Comparison of ENCODE assay signal across 22 cellular contexts in the genomic region with DNA sequence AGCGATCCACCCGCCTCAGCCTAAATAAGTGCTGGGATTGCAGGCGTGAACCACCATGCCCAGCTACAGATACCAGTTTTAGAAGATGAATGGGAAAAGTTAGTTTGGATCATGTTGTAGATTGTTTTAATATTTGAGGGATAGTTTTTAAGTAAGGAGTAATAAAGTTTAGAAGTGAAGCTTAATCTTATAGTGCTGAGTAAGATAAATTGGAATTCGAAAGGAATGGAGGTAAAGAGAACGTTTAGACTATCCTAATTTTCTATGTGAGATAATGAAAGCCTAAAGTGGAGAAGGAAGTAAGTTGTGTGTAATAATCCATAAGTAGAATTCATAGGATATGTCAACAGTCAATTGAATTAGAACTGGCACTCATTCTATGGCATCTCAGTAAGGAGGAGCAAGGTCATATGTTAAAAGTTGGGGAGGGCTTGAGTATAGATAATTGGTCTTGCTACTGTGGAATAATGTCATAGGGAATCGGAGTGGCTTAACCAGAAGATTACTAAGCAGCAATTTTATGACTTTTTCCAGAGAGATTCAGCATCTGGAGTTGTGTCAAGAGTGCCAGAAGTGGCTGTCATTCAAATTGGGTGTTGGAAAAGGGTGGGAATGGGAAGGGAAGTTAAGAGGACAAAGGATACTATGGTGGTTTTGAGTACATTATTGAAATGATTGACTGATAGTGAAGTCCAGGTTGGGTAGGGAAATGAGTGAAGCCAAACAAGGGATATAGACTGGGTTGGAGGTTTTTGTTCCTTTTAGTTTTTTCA.
"Had no signal": no experiment of that assay in that cellular context is flagged by ENCODE, and none has a peak within 500 bp of the region (broad histone marks: within the 10 kb centered on the region; RNA-seq: fewer than 3 reads in every experiment).

No MANE protein-coding gene starts in this region.

- H3K4me3 ChIP-seq: cardiac muscle cell, esophagus squamous epithelium, gastroesophageal sphincter, spleen, thoracic aorta had no signal

- H3K27ac ChIP-seq: cardiac muscle cell, esophagus squamous epithelium, gastroesophageal sphincter, spleen, thoracic aorta, VCaP had no signal

- H3K9me3 ChIP-seq: esophagus squamous epithelium, gastroesophageal sphincter, spleen, thoracic aorta had no signal

- ATAC-seq: activated CD4-positive, CD25-positive, alpha-beta regulatory T cell treated with anti-CD3 and anti-CD28 coated beads, Interleukin-2, amount 50 U/mL, for 24 hours; activated naive CD8-positive, alpha-beta T cell treated with anti-CD3 and anti-CD28 coated beads, Interleukin-2, amount 50 U/mL, for 24 hours; activated T-cell treated with anti-CD3 and anti-CD28 coated beads, Interleukin-2, amount 50 U/mL, for 72 hours; gastroesophageal sphincter; sciatic nerve had no signal

- DNase-seq: activated CD4-positive, alpha-beta memory T cell treated with anti-CD3 and anti-CD28 coated beads, Interleukin-2, amount 10 ng/mL, durations not matched to agents 7 days and 5 days; activated CD4-positive, alpha-beta T cell treated with anti-CD3 and anti-CD28 coated beads, Interleukin-2, amount 10 ng/mL, durations not matched to agents 24 days and 14 days; activated effector memory CD4-positive, alpha-beta T cell treated with Interleukin-2 at 50 U/mL for 16 hours; activated naive CD4-positive, alpha-beta T cell treated with anti-CD3 and anti-CD28 coated beads for 36 hours; activated naive CD8-positive, alpha-beta T cell treated with anti-CD3 and anti-CD28 coated beads, Interleukin-2, amount 50 U/mL, for 24 hours; activated T-cell treated with anti-CD3 and anti-CD28 coated beads, Interleukin-2, amount 50 U/mL, for 72 hours; cortex of kidney; endodermal cell; esophagus squamous epithelium; head of caudate nucleus; hypothalamus; naive B cell; posterior cingulate gyrus; spleen; stimulated activated CD4-positive, alpha-beta T cell treated with anti-CD3 and anti-CD28 coated beads, Interleukin-4, amount 100 ng/mL, for 1 hour; stimulated activated naive CD4-positive, alpha-beta T cell treated with Interleukin-2 at 50 U/mL for 16 hours had no signal

- H3K27me3 ChIP-seq: cardiac muscle cell, esophagus squamous epithelium, gastroesophageal sphincter, spleen had no signal
